Comparison of ENCODE assay signal across 16 cellular contexts in the genomic region with DNA sequence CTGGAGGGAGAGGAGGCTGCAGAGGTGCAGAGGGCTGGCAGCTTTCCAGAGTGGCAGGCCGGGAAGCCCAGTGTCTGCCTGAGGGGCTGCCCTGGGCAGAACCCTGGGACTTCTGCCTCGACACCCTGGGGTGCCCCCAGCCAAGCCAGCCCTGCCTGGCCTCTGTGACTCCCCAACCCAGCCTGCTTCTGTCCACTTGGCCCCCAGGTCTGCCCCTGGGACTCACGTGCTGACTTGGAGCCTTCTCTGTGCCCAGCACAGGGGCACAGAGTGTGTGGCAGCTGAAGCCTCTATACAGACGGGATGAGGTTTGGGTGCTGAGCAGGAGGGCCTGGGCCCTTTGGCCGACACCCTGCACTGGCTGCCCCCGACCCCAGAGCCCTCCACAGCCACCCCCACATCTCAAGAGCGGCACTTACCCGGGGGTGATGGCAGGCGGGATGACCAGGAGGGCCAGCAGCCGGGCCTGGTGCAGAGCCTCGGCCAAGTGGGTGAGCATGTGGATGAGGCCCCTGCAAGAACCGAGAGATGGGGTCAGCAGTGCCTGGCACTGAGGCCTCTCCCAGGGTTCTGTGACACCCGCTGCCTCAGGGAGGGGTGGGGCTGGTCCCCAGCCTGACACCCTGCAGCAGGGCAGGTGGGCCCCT. TPM values are rescaled to one million over a fixed set of nuclear protein-coding genes. Genes with fewer than 3 reads are reported as not detected.
DNase-seq lines count a peak whose midpoint lies in the region; ATAC-seq, FAIRE-seq and TF ChIP-seq lines count a peak whose summit lies in the region.
"Had no signal": no experiment of that assay in that cellular context is flagged by ENCODE, and none has a peak within 500 bp of the region (broad histone marks: within the 10 kb centered on the region; RNA-seq: fewer than 3 reads in every experiment).

No MANE protein-coding gene starts in this region.

- TF ChIP-seq CTCF in HepG2 (CRISPR knock-in tag; IDR thresholded peaks at IDR 0.05): no peak
- TF ChIP-seq CTCF in right lobe of liver (IDR thresholded peaks at IDR 0.05): no peak
- no peak for TF ChIP-seq CTCF in WERI-Rb-1 (IDR thresholded peaks at IDR 0.05; ENCODE audit: low read depth, low read length)

- H2AFZ ChIP-seq in HepG2 (ENCODE audit: low read length) (no peak overlapping the region), neuronal stem cell (ENCODE audit: low read length) (no peak overlapping the region)
- H2AFZ ChIP-seq: GM23338 had no signal

- no peak overlapping the region for H3K4me2 ChIP-seq in HepG2 (ENCODE audit: low read depth, low read length)
- H3K4me2 ChIP-seq in neuronal stem cell (ENCODE audit: insufficient read depth, low read length, poor library complexity, severe bottlenecking): no peak overlapping the region
- H3K4me2 ChIP-seq: GM23338 had no signal

- no peak overlapping the region for H2BK5ac ChIP-seq in neuronal stem cell (ENCODE audit: low read length)

- H2BK12ac ChIP-seq in neuronal stem cell (ENCODE audit: low read length): no peak overlapping the region

- no peaks in the 10 kb centered on the region for H3K79me2 ChIP-seq in HepG2 (ENCODE audit: insufficient read depth, low read length)

- no peak for ATAC-seq in HepG2
- ATAC-seq in right lobe of liver: no peak
- no peak for ATAC-seq in HG02840 (IDR thresholded peaks at IDR 0.05; ENCODE audit: low FRiP score, unreplicated experiment)
- ATAC-seq: CD8-positive, alpha-beta T cell had no signal

- peak overlapping the region; percentile 1 for H3K23ac ChIP-seq in neuronal stem cell (ENCODE audit: low read depth, low read length, poor library complexity)

- no peak overlapping the region for H3K4ac ChIP-seq in neuronal stem cell (ENCODE audit: low read length)

- WGBS in HepG2 (ENCODE audit: low lambda C conversion rate): 90% methylated on average over 2 of the region's 13 CpGs
- no CpG with 5 or more reads among the region's 13 CpGs for WGBS in right lobe of liver (ENCODE audit: insufficient coverage, low coverage, low lambda C conversion rate, missing lambda C conversion rate)
- WGBS in neuronal stem cell (ENCODE audit: extremely low coverage in 2 of 2, insufficient read length in 2 of 2, insufficient replicate concordance in 1 of 2), 2 donors: no CpG with 5 or more reads among the region's 13 CpGs

- BruUV-seq in HepG2 (replicated peaks; lab: Mats Ljungman, UMichigan): no TSS peak

- in situ Hi-C loops in HepG2 (cut with HindIII; ENCODE audit: extremely low pct_ligation_motif_present, low pct_unique_long_range_greater_than_20kb): no loop called here

- H3K4me3 ChIP-seq in HepG2 (replicated peaks in 1 of 3; ENCODE audit: insufficient read depth in 1 of 3, low read depth in 2 of 3, low read length in 3 of 3) (no peak overlapping the region), right lobe of liver (no peak overlapping the region), WERI-Rb-1 (ENCODE audit: low read depth, low read length) (no peak overlapping the region), neuronal stem cell (ENCODE audit: low read length in 2 of 2) (no peak overlapping the region)
- H3K4me3 ChIP-seq: BLaER1 treated with 17β-estradiol and CSF1 and Interleukin-3, amounts not matched to agents 10 nM and 100 nM; GM23338 had no signal

- H4K20me1 ChIP-seq in HepG2 (ENCODE audit: insufficient read depth, low read length): no peaks in the 10 kb centered on the region

- H2AK5ac ChIP-seq in neuronal stem cell (ENCODE audit: low read depth, low read length): no peak overlapping the region

- peak overlapping the region; percentile 66 for H3K18ac ChIP-seq in neuronal stem cell (ENCODE audit: low read length)

- peak overlapping the region; percentile 56 for H3K14ac ChIP-seq in neuronal stem cell (ENCODE audit: low read length)

- H4K91ac ChIP-seq in neuronal stem cell (ENCODE audit: low read depth, low read length, poor library complexity): no peak overlapping the region

- FAIRE-seq in HepG2 (lab: Jason Lieb, UNC): no peak
- FAIRE-seq: H54, HTR-8/SVneo had no signal

- no peaks in the 10 kb centered on the region for H3K27me3 ChIP-seq in HepG2 (ENCODE audit: control insufficient read depth in 1 of 2, insufficient read depth in 2 of 2, low read length in 2 of 2)
- H3K27me3 ChIP-seq in right lobe of liver: no peaks in the 10 kb centered on the region
- H3K27me3 ChIP-seq in WERI-Rb-1 (ENCODE audit: insufficient read depth, low read depth, severe bottlenecking): no peaks in the 10 kb centered on the region
- H3K27me3 ChIP-seq in neuronal stem cell (ENCODE audit: control insufficient read depth in 3 of 3, insufficient read depth in 3 of 3, low read depth in 1 of 3, low read length in 3 of 3): no peaks in the 10 kb centered on the region
- H3K27me3 ChIP-seq: BLaER1 treated with 17β-estradiol and CSF1 and Interleukin-3, amounts not matched to agents 10 nM and 100 nM had no signal

- TF ChIP-seq EP300 in HepG2 (IDR thresholded peaks at IDR 0.05; ENCODE audit: low read depth in 2 of 2, low read length in 2 of 2) (no peak), HepG2 (CRISPR knock-in tag; IDR thresholded peaks at IDR 0.05; ENCODE audit: borderline replicate concordance) (no peak)

- H3K79me1 ChIP-seq in neuronal stem cell (ENCODE audit: low read depth, low read length): peaks cover 10% of the 10 kb centered on the region

- POLR2A ChIA-PET in HepG2 (lab: Yijun Ruan, JAX): no interaction called here

- peaks cover 0 to 3% of the 10 kb centered on the region in 2 experiments; a peak in 3 of 5 replicates for H3K36me3 ChIP-seq in HepG2 (replicated peaks in 1 of 2; ENCODE audit: control insufficient read depth in 1 of 2, insufficient read depth in 2 of 2, low read length in 2 of 2)
- H3K36me3 ChIP-seq in right lobe of liver: no peaks in the 10 kb centered on the region
- no peaks in the 10 kb centered on the region; the same call in 1 of the 2 replicates for H3K36me3 ChIP-seq in WERI-Rb-1
- peaks cover under 1 to 14% of the 10 kb centered on the region in 2 donors for H3K36me3 ChIP-seq in neuronal stem cell (replicated peaks in 1 of 2; ENCODE audit: control insufficient read depth in 2 of 2, insufficient read depth in 2 of 2, low read length in 2 of 2)

- TF ChIP-seq POLR2A in HepG2 (IDR thresholded peaks at IDR 0.05; ENCODE audit: insufficient read depth in 1 of 2, low read depth in 2 of 2, low read length in 2 of 2): no peak
- no peak for TF ChIP-seq POLR2A in right lobe of liver (IDR thresholded peaks at IDR 0.05)

- no peak for DNase-seq in HepG2 (ENCODE audit: low spot score)
- DNase-seq in right lobe of liver: no peak
- no peak for DNase-seq in WERI-Rb-1
- no peak for DNase-seq in neuronal stem cell (ENCODE audit: low spot score)
- no peak for DNase-seq in OCI-M2 (lab: John Stamatoyannopoulos, UW; ENCODE audit: unreplicated experiment)
- DNase-seq: 8988T; Calu3; CD8-positive, alpha-beta T cell; DMS79 treated with DMSO at 0.1 percent for 48 hours; GF-D8; HCEC 1CT had no signal

- CTCF ChIA-PET in HepG2 (lab: Yijun Ruan, JAX; ENCODE audit: low intra/inter-chr PET ratio, low total read pairs): no interaction called here

- H3K4me1 ChIP-seq in HepG2 (ENCODE audit: insufficient read depth, low read length): no peaks in the 10 kb centered on the region
- no peaks in the 10 kb centered on the region for H3K4me1 ChIP-seq in right lobe of liver
- H3K4me1 ChIP-seq in neuronal stem cell (ENCODE audit: control insufficient read depth in 2 of 2, insufficient read depth in 1 of 2, low read depth in 1 of 2, low read length in 2 of 2): peaks cover 0 to 12% of the 10 kb centered on the region in 2 donors

- H3K9me3 ChIP-seq in HepG2 (ENCODE audit: low read length) (no peaks in the 10 kb centered on the region), right lobe of liver (no peaks in the 10 kb centered on the region), WERI-Rb-1 (ENCODE audit: severe bottlenecking) (no peaks in the 10 kb centered on the region), neuronal stem cell (replicated peaks in 1 of 2; ENCODE audit: control insufficient read depth in 2 of 2, insufficient read depth in 1 of 2, low read depth in 1 of 2, low read length in 2 of 2) (no peaks in the 10 kb centered on the region)
- H3K9me3 ChIP-seq: BLaER1 treated with 17β-estradiol and CSF1 and Interleukin-3, amounts not matched to agents 10 nM and 100 nM had no signal

- no peak overlapping the region for H2BK120ac ChIP-seq in neuronal stem cell (ENCODE audit: low read depth, low read length)

- H4K8ac ChIP-seq in neuronal stem cell (ENCODE audit: low read depth, low read length): peak overlapping the region; percentile 65

- TF ChIP-seq RAD21 in HepG2 (CRISPR knock-in tag; IDR thresholded peaks at IDR 0.05): no peak

- H3K9ac ChIP-seq in HepG2 (ENCODE audit: insufficient read depth, low read depth, low read length): no peak overlapping the region
- H3K9ac ChIP-seq in neuronal stem cell (ENCODE audit: low read depth, low read length, poor library complexity): no peak overlapping the region

- intact Hi-C loops in HepG2 (cut with micrococcal nuclease; ENCODE audit: unreplicated experiment) (no loop called here), right lobe of liver (cut with DNase I) (loop anchor here in 1 of 2 donors (10.0 kb wide), 1 partner anchor 162 kb away; no protein-coding TSS in a partner anchor)

- H2BK15ac ChIP-seq in neuronal stem cell (ENCODE audit: low read length): no peak overlapping the region

- H3K27ac ChIP-seq in HepG2 (ENCODE audit: extremely low read length, insufficient read depth, low read length) (no peak overlapping the region), right lobe of liver (no peak overlapping the region), WERI-Rb-1 (peak overlapping the region; percentile 55), neuronal stem cell (replicated peaks; ENCODE audit: low read length) (no peak overlapping the region)
- H3K27ac ChIP-seq: BLaER1 treated with 17β-estradiol and CSF1 and Interleukin-3, amounts not matched to agents 10 nM and 100 nM had no signal

RNA-seq across cellular contexts. Expression of a gene that starts 17.5 kb away (rescaled TPM):
- total RNA-seq in HepG2 (2016; rRNA removed; fragmentation: Illumina TruSeq; extraction: Trizol) (39.6 and 65.1 TPM in 2 replicates), right lobe of liver (100 to 1,000 TPM in 1 of 6 experiments, 10 to 100 TPM in 5; 61.1 to 157 (median 78.7) TPM)
- total RNA-seq in HepG2 (2016; cell fraction: cytosol; rRNA removed; fragmentation: Illumina TruSeq; extraction: Trizol; ENCODE audit: low read depth): 33.8 and 46.6 TPM in 2 replicates
- 38.9 and 71.7 TPM in 2 replicates for total RNA-seq in HepG2 (2016; cell fraction: insoluble cytoplasmic fraction; rRNA removed; fragmentation: Illumina TruSeq; extraction: Trizol)
- 45.9 and 51.6 TPM in 2 replicates for total RNA-seq in HepG2 (2016; cell fraction: membrane; rRNA removed; fragmentation: Illumina TruSeq; extraction: Trizol)
- total RNA-seq in HepG2 (2016; cell fraction: nucleus; rRNA removed; fragmentation: Illumina TruSeq; extraction: Trizol): 60.6 and 61.3 TPM in 2 replicates
- 93.6 and 102 TPM in 2 replicates for polyA plus RNA-seq in HepG2 (2011; rRNA removed)
- 113 and 124 TPM in 2 replicates for polyA plus RNA-seq in HepG2 (2011; cell fraction: cytosol; rRNA removed)
- polyA plus RNA-seq in HepG2 (2011; cell fraction: nucleus; rRNA removed): 70.7 and 76.1 TPM in 2 replicates
- 49.7 and 66.2 TPM in 2 replicates for polyA plus RNA-seq in HepG2 (2012)
- polyA plus RNA-seq in HepG2 (2016; cell fraction: cytosol; fragmentation: Illumina TruSeq; extraction: Trizol; ENCODE audit: low read depth): 34.4 and 49.9 TPM in 2 replicates
- polyA plus RNA-seq in HepG2 (2016; cell fraction: insoluble cytoplasmic fraction; fragmentation: Illumina TruSeq; extraction: Trizol; ENCODE audit: low read depth): 41.0 and 42.5 TPM in 2 replicates
- polyA plus RNA-seq in HepG2 (2016; cell fraction: membrane; fragmentation: Illumina TruSeq; extraction: Trizol; ENCODE audit: low read depth): 38.3 and 51.4 TPM in 2 replicates
- 96.7 and 105 TPM in 2 replicates for polyA plus RNA-seq in HepG2 (2016; cell fraction: nucleus; fragmentation: Illumina TruSeq; extraction: Trizol; ENCODE audit: insufficient read depth, low read depth)
- 40.3 and 91.1 TPM in 2 replicates for polyA minus RNA-seq in HepG2 (2011; rRNA and poly(A)+ RNA removed; ENCODE audit: low replicate concordance)
- polyA minus RNA-seq in HepG2 (2011; cell fraction: cytosol; rRNA and poly(A)+ RNA removed): 32.6 and 33.2 TPM in 2 replicates
- polyA minus RNA-seq in HepG2 (2011; cell fraction: nucleus; rRNA and poly(A)+ RNA removed): 25.8 and 26.1 TPM in 2 replicates
- 42.0 TPM for polyA plus RNA-seq in neuronal stem cell (2013, experiment 1 of 2)
- polyA plus RNA-seq in neuronal stem cell (2013, experiment 2 of 2): 43.9 TPM

RNA-seq across cellular contexts. Expression of a gene that starts 32.5 kb away (rescaled TPM):
- 25.7 and 25.9 TPM in 2 replicates for total RNA-seq in HepG2 (2016; rRNA removed; fragmentation: Illumina TruSeq; extraction: Trizol)
- total RNA-seq in HepG2 (2016; cell fraction: cytosol; rRNA removed; fragmentation: Illumina TruSeq; extraction: Trizol; ENCODE audit: low read depth): 22.1 and 25.6 TPM in 2 replicates
- 21.5 and 27.6 TPM in 2 replicates for total RNA-seq in HepG2 (2016; cell fraction: insoluble cytoplasmic fraction; rRNA removed; fragmentation: Illumina TruSeq; extraction: Trizol)
- 26.2 and 26.6 TPM in 2 replicates for total RNA-seq in HepG2 (2016; cell fraction: membrane; rRNA removed; fragmentation: Illumina TruSeq; extraction: Trizol)
- 26.6 and 31.5 TPM in 2 replicates for total RNA-seq in HepG2 (2016; cell fraction: nucleus; rRNA removed; fragmentation: Illumina TruSeq; extraction: Trizol)
- 74.5 and 75.7 TPM in 2 replicates for polyA plus RNA-seq in HepG2 (2011; rRNA removed)
- polyA plus RNA-seq in HepG2 (2011; cell fraction: cytosol; rRNA removed): 39.6 and 44.6 TPM in 2 replicates
- 182 and 223 TPM in 2 replicates for polyA plus RNA-seq in HepG2 (2011; cell fraction: nucleus; rRNA removed)
- 56.1 and 60.7 TPM in 2 replicates for polyA plus RNA-seq in HepG2 (2012)
- 7.3 and 8.2 TPM in 2 replicates for polyA plus RNA-seq in HepG2 (2016; cell fraction: cytosol; fragmentation: Illumina TruSeq; extraction: Trizol; ENCODE audit: low read depth)
- 31.3 and 36.3 TPM in 2 replicates for polyA plus RNA-seq in HepG2 (2016; cell fraction: insoluble cytoplasmic fraction; fragmentation: Illumina TruSeq; extraction: Trizol; ENCODE audit: low read depth)
- polyA plus RNA-seq in HepG2 (2016; cell fraction: membrane; fragmentation: Illumina TruSeq; extraction: Trizol; ENCODE audit: low read depth): 16.2 and 21.0 TPM in 2 replicates
- polyA plus RNA-seq in HepG2 (2016; cell fraction: nucleus; fragmentation: Illumina TruSeq; extraction: Trizol; ENCODE audit: insufficient read depth, low read depth): 75.2 and 92.2 TPM in 2 replicates
- polyA minus RNA-seq in HepG2 (2011; rRNA and poly(A)+ RNA removed; ENCODE audit: low replicate concordance): 90.1 and 145 TPM in 2 replicates
- 78.0 and 102 TPM in 2 replicates for polyA minus RNA-seq in HepG2 (2011; cell fraction: cytosol; rRNA and poly(A)+ RNA removed)
- 65.8 and 74.2 TPM in 2 replicates for polyA minus RNA-seq in HepG2 (2011; cell fraction: nucleus; rRNA and poly(A)+ RNA removed)
- total RNA-seq in right lobe of liver: 10 to 100 TPM; 41.4 to 66.7 (median 53.8) TPM
- polyA plus RNA-seq in neuronal stem cell (2013, experiment 1 of 2): 49.2 TPM
- polyA plus RNA-seq in neuronal stem cell (2013, experiment 2 of 2): 52.4 TPM

RNA-seq across cellular contexts. Expression of a gene that starts 50.5 kb away (rescaled TPM):
- total RNA-seq in HepG2 (2016; rRNA removed; fragmentation: Illumina TruSeq; extraction: Trizol): 13.2 and 31.7 TPM in 2 replicates
- total RNA-seq in HepG2 (2016; cell fraction: cytosol; rRNA removed; fragmentation: Illumina TruSeq; extraction: Trizol; ENCODE audit: low read depth): 8.9 and 10.0 TPM in 2 replicates
- total RNA-seq in HepG2 (2016; cell fraction: insoluble cytoplasmic fraction; rRNA removed; fragmentation: Illumina TruSeq; extraction: Trizol): 12.0 and 31.8 TPM in 2 replicates
- total RNA-seq in HepG2 (2016; cell fraction: membrane; rRNA removed; fragmentation: Illumina TruSeq; extraction: Trizol): 11.0 and 13.5 TPM in 2 replicates
- total RNA-seq in HepG2 (2016; cell fraction: nucleus; rRNA removed; fragmentation: Illumina TruSeq; extraction: Trizol): 26.1 and 32.6 TPM in 2 replicates
- polyA plus RNA-seq in HepG2 (2011; rRNA removed): 68.3 and 88.5 TPM in 2 replicates
- 60.2 and 113 TPM in 2 replicates for polyA plus RNA-seq in HepG2 (2011; cell fraction: cytosol; rRNA removed)
- 232 and 327 TPM in 2 replicates for polyA plus RNA-seq in HepG2 (2011; cell fraction: nucleus; rRNA removed)
- 22.7 and 28.5 TPM in 2 replicates for polyA plus RNA-seq in HepG2 (2012)
- polyA plus RNA-seq in HepG2 (2016; cell fraction: cytosol; fragmentation: Illumina TruSeq; extraction: Trizol; ENCODE audit: low read depth): 10.4 TPM in 2 replicates
- 11.8 and 12.7 TPM in 2 replicates for polyA plus RNA-seq in HepG2 (2016; cell fraction: insoluble cytoplasmic fraction; fragmentation: Illumina TruSeq; extraction: Trizol; ENCODE audit: low read depth)
- polyA plus RNA-seq in HepG2 (2016; cell fraction: membrane; fragmentation: Illumina TruSeq; extraction: Trizol; ENCODE audit: low read depth): 8.5 and 12.0 TPM in 2 replicates
- polyA plus RNA-seq in HepG2 (2016; cell fraction: nucleus; fragmentation: Illumina TruSeq; extraction: Trizol; ENCODE audit: insufficient read depth, low read depth): 59.4 and 62.8 TPM in 2 replicates
- polyA minus RNA-seq in HepG2 (2011; rRNA and poly(A)+ RNA removed; ENCODE audit: low replicate concordance): 59.6 and 124 TPM in 2 replicates
- 24.9 and 25.9 TPM in 2 replicates for polyA minus RNA-seq in HepG2 (2011; cell fraction: cytosol; rRNA and poly(A)+ RNA removed)
- polyA minus RNA-seq in HepG2 (2011; cell fraction: nucleus; rRNA and poly(A)+ RNA removed): 16.4 and 16.9 TPM in 2 replicates
- 10 to 100 TPM; 14.9 to 80.6 (median 30.5) TPM for total RNA-seq in right lobe of liver
- 39.4 TPM for polyA plus RNA-seq in neuronal stem cell (2013, experiment 1 of 2)
- 35.6 TPM for polyA plus RNA-seq in neuronal stem cell (2013, experiment 2 of 2)

RNA-seq across cellular contexts. Expression of a gene that starts 50.8 kb away (rescaled TPM):
- total RNA-seq in HepG2 (2016; rRNA removed; fragmentation: Illumina TruSeq; extraction: Trizol) (114 and 146 TPM in 2 replicates), right lobe of liver (10 to 100 TPM; 34.5 to 88.1 (median 72.9) TPM)
- total RNA-seq in HepG2 (2016; cell fraction: cytosol; rRNA removed; fragmentation: Illumina TruSeq; extraction: Trizol; ENCODE audit: low read depth): 37.0 and 48.5 TPM in 2 replicates
- 113 and 136 TPM in 2 replicates for total RNA-seq in HepG2 (2016; cell fraction: insoluble cytoplasmic fraction; rRNA removed; fragmentation: Illumina TruSeq; extraction: Trizol)
- total RNA-seq in HepG2 (2016; cell fraction: membrane; rRNA removed; fragmentation: Illumina TruSeq; extraction: Trizol): 68.6 and 79.8 TPM in 2 replicates
- total RNA-seq in HepG2 (2016; cell fraction: nucleus; rRNA removed; fragmentation: Illumina TruSeq; extraction: Trizol): 34.9 and 39.5 TPM in 2 replicates
- polyA plus RNA-seq in HepG2 (2011; rRNA removed): 104 and 115 TPM in 2 replicates
- polyA plus RNA-seq in HepG2 (2011; cell fraction: cytosol; rRNA removed): 35.1 and 78.0 TPM in 2 replicates
- polyA plus RNA-seq in HepG2 (2011; cell fraction: nucleus; rRNA removed): 44.7 and 47.4 TPM in 2 replicates
- polyA plus RNA-seq in HepG2 (2012): 57.4 and 93.8 TPM in 2 replicates
- polyA plus RNA-seq in HepG2 (2016; cell fraction: cytosol; fragmentation: Illumina TruSeq; extraction: Trizol; ENCODE audit: low read depth): 58.6 and 89.5 TPM in 2 replicates
- polyA plus RNA-seq in HepG2 (2016; cell fraction: insoluble cytoplasmic fraction; fragmentation: Illumina TruSeq; extraction: Trizol; ENCODE audit: low read depth): 221 and 225 TPM in 2 replicates
- polyA plus RNA-seq in HepG2 (2016; cell fraction: membrane; fragmentation: Illumina TruSeq; extraction: Trizol; ENCODE audit: low read depth): 90.2 and 102 TPM in 2 replicates
- polyA plus RNA-seq in HepG2 (2016; cell fraction: nucleus; fragmentation: Illumina TruSeq; extraction: Trizol; ENCODE audit: insufficient read depth, low read depth): 84.0 and 90.2 TPM in 2 replicates
- 129 and 143 TPM in 2 replicates for polyA minus RNA-seq in HepG2 (2011; rRNA and poly(A)+ RNA removed; ENCODE audit: low replicate concordance)
- polyA minus RNA-seq in HepG2 (2011; cell fraction: cytosol; rRNA and poly(A)+ RNA removed): 35.6 and 37.0 TPM in 2 replicates
- 27.3 and 33.1 TPM in 2 replicates for polyA minus RNA-seq in HepG2 (2011; cell fraction: nucleus; rRNA and poly(A)+ RNA removed)
- polyA plus RNA-seq in neuronal stem cell (2013, experiment 1 of 2): 129 TPM
- polyA plus RNA-seq in neuronal stem cell (2013, experiment 2 of 2): 129 TPM
